Comparison of ENCODE assay signal across 1 cellular context in the genomic region with DNA sequence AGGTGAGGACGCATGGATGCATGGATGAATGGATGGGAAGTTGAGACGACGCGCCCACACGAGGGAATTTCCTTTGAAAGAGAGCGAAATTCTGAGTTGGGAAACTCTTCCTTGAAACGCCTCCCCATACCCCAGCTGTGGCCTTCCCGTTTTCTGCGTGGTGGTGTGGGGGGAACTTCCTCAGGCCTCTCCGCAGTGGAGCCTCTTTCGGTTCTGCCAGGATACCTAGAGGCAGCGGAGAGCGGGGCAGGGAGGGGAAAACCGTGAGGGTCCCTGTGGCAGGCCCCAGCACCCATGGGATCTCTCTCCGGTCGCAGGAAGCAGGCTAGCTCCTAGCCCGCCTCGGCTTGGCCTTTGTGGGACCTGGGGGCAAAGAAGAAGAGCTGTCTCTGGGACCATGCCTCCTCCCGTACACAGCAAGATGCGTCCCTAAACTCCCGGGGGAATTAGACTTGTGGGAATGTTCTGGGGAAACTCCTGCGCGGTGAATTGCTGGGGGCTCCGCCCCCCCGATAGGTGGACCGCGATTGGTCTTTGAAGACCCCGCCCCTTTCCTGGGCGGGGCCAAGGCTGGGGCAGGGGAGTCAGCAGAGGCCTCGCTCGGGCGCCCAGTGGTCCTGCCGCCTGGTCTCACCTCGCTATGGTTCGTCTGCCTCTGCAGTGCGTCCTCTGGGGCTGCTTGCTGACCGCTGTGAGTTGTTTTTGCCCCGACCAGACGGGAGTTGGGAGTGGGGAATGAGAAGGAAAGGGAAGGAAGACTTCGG.
A peak's percentile ranks its signal among the peaks of the same experiment; 100 is the strongest.
TF ChIP-seq lines count a peak whose summit lies in the region.

A gene (plus strand): TSS at position 611 of the 764 bp plus-strand sequence. CDS start 30 bp downstream, at position 641.

TF ChIP-seq in HepG2, 621 proteins besides CTCF, POLR2A, EP300 and RAD21 (continued from another document and continues in another):
- TF ChIP-seq SETDB1 (CRISPR knock-in tag; IDR thresholded peaks at IDR 0.05; ENCODE audit: borderline replicate concordance) (no peak), CREM (IDR thresholded peaks at IDR 0.05) (no peak), CREM (CRISPR knock-in tag; IDR thresholded peaks at IDR 0.05) (no peak), ZFP37 (CRISPR knock-in tag; IDR thresholded peaks at IDR 0.05; ENCODE audit: borderline replicate concordance) (no peak), NFKBIZ (CRISPR knock-in tag; IDR thresholded peaks at IDR 0.05) (no peak), U2AF1 (optimal IDR thresholded peaks at IDR 0.05; ENCODE audit: low read depth, low read length) (no peak), SRSF4 (IDR thresholded peaks at IDR 0.05; ENCODE audit: low read depth, low read length, poor library complexity, severe bottlenecking) (no peak), ZNF788 (CRISPR knock-in tag; IDR thresholded peaks at IDR 0.05; ENCODE audit: borderline replicate concordance) (no peak), TCF12 (IDR thresholded peaks at IDR 0.05) (no peak), TCF12 (CRISPR knock-in tag; IDR thresholded peaks at IDR 0.05) (no peak), HOXA7 (CRISPR knock-in tag; IDR thresholded peaks at IDR 0.05) (0 out of 2 replicates have a peak, but pooled peaks have one; percentile 57), ZNF232 (CRISPR knock-in tag; IDR thresholded peaks at IDR 0.05; ENCODE audit: borderline replicate concordance) (no peak), ZNF468 (CRISPR knock-in tag; IDR thresholded peaks at IDR 0.05) (no peak), KMT2A (CRISPR knock-in tag; IDR thresholded peaks at IDR 0.05) (no peak), SAP130 (CRISPR knock-in tag; IDR thresholded peaks at IDR 0.05; ENCODE audit: low read depth) (no peak; the same call in none of the 2 replicates), SALL2 (CRISPR knock-in tag; IDR thresholded peaks at IDR 0.05) (no peak), ZNF124 (CRISPR knock-in tag; IDR thresholded peaks at IDR 0.05) (no peak), ZNF326 (CRISPR knock-in tag; IDR thresholded peaks at IDR 0.05; ENCODE audit: borderline replicate concordance) (no peak), NFE2L2 (IDR thresholded peaks at IDR 0.05; ENCODE audit: low read length) (no peak), TBX3 (IDR thresholded peaks at IDR 0.05; ENCODE audit: borderline replicate concordance) (no peak), MBNL3 (CRISPR knock-in tag; conservative IDR thresholded peaks at IDR 0.05) (no peak), CAMTA2 (CRISPR knock-in tag; IDR thresholded peaks at IDR 0.05; ENCODE audit: borderline replicate concordance) (no peak), ZFP36L1 (CRISPR knock-in tag; IDR thresholded peaks at IDR 0.05) (no peak), SIN3A (IDR thresholded peaks at IDR 0.05; ENCODE audit: borderline replicate concordance, low read depth, low read length) (0 out of 2 replicates have a peak, but pooled peaks have one; percentile 47), TBP (CRISPR knock-in tag; IDR thresholded peaks at IDR 0.05) (no peak), SIX4 (CRISPR knock-in tag; IDR thresholded peaks at IDR 0.05) (no peak), ZNF460 (CRISPR knock-in tag; IDR thresholded peaks at IDR 0.05; ENCODE audit: borderline replicate concordance) (no peak), FOXA1 (IDR thresholded peaks at IDR 0.05) (no peak), FOXA1 (CRISPR knock-in tag; IDR thresholded peaks at IDR 0.05) (no peak), DPF2 (CRISPR knock-in tag; IDR thresholded peaks at IDR 0.05; ENCODE audit: borderline replicate concordance, low read depth) (no peak), ZNF746 (CRISPR knock-in tag; IDR thresholded peaks at IDR 0.05) (no peak), ZNF10 (CRISPR knock-in tag; IDR thresholded peaks at IDR 0.05; ENCODE audit: borderline replicate concordance, low read depth) (no peak), KLF15 (CRISPR knock-in tag; IDR thresholded peaks at IDR 0.05; ENCODE audit: borderline replicate concordance) (no peak), AGO1 (IDR thresholded peaks at IDR 0.05; ENCODE audit: low read depth, low read length, poor library complexity, severe bottlenecking) (peak; percentile 34), EZH2 (conservative IDR thresholded peaks at IDR 0.05; ENCODE audit: low read depth, low read length) (no peak), HDAC2 (CRISPR knock-in tag; IDR thresholded peaks at IDR 0.05) (no peak), MED13 (CRISPR knock-in tag; IDR thresholded peaks at IDR 0.05) (no peak), ZNF83 (CRISPR knock-in tag; IDR thresholded peaks at IDR 0.05; ENCODE audit: borderline replicate concordance) (no peak), SMC3 (IDR thresholded peaks at IDR 0.05; ENCODE audit: low read length) (no peak), GABPA (IDR thresholded peaks at IDR 0.05; ENCODE audit: low read depth, low read length) (no peak), GABPA (CRISPR knock-in tag; IDR thresholded peaks at IDR 0.05; ENCODE audit: low read depth) (no peak), NFYB (CRISPR knock-in tag; IDR thresholded peaks at IDR 0.05) (peak; percentile 46), ZNF598 (CRISPR knock-in tag; IDR thresholded peaks at IDR 0.05; ENCODE audit: borderline replicate concordance) (no peak), MAF1 (CRISPR knock-in tag; IDR thresholded peaks at IDR 0.05; ENCODE audit: borderline replicate concordance) (no peak), ZNF7 (CRISPR knock-in tag; IDR thresholded peaks at IDR 0.05) (no peak), KLF6 (CRISPR knock-in tag; IDR thresholded peaks at IDR 0.05) (0 out of 2 replicates have a peak, but pooled peaks have one; percentile 27), ZNF564 (CRISPR knock-in tag; IDR thresholded peaks at IDR 0.05) (no peak), SYNCRIP (IDR thresholded peaks at IDR 0.05; ENCODE audit: insufficient read depth, low read depth, low read length) (no peak), ZNF775 (CRISPR knock-in tag; IDR thresholded peaks at IDR 0.05; ENCODE audit: borderline replicate concordance) (no peak), ZMYM2 (CRISPR knock-in tag; IDR thresholded peaks at IDR 0.05) (no peak), TBL1XR1 (IDR thresholded peaks at IDR 0.05; ENCODE audit: borderline replicate concordance, low read length, partially characterized antibody) (no peak)
- TF ChIP-seq, protein P1, sequence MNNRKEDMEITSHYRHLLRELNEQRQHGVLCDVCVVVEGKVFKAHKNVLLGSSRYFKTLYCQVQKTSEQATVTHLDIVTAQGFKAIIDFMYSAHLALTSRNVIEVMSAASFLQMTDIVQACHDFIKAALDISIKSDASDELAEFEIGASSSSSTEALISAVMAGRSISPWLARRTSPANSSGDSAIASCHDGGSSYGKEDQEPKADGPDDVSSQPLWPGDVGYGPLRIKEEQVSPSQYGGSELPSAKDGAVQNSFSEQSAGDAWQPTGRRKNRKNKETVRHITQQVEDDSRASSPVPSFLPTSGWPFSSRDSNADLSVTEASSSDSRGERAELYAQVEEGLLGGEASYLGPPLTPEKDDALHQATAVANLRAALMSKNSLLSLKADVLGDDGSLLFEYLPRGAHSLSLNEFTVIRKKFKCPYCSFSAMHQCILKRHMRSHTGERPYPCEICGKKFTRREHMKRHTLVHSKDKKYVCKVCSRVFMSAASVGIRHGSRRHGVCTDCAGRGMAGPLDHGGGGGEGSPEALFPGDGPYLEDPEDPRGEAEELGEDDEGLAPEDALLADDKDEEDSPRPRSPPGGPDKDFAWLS (CRISPR knock-in tag; IDR thresholded peaks at IDR 0.05; ENCODE audit: borderline replicate concordance), result no peak
- TF ChIP-seq, protein P2, sequence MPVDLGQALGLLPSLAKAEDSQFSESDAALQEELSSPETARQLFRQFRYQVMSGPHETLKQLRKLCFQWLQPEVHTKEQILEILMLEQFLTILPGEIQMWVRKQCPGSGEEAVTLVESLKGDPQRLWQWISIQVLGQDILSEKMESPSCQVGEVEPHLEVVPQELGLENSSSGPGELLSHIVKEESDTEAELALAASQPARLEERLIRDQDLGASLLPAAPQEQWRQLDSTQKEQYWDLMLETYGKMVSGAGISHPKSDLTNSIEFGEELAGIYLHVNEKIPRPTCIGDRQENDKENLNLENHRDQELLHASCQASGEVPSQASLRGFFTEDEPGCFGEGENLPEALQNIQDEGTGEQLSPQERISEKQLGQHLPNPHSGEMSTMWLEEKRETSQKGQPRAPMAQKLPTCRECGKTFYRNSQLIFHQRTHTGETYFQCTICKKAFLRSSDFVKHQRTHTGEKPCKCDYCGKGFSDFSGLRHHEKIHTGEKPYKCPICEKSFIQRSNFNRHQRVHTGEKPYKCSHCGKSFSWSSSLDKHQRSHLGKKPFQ (CRISPR knock-in tag; IDR thresholded peaks at IDR 0.05; ENCODE audit: insufficient replicate concordance), result no peak
- TF ChIP-seq, protein P3, sequence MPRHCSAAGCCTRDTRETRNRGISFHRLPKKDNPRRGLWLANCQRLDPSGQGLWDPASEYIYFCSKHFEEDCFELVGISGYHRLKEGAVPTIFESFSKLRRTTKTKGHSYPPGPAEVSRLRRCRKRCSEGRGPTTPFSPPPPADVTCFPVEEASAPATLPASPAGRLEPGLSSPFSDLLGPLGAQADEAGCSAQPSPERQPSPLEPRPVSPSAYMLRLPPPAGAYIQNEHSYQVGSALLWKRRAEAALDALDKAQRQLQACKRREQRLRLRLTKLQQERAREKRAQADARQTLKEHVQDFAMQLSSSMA (CRISPR knock-in tag; IDR thresholded peaks at IDR 0.05), result no peak
- TF ChIP-seq, protein P4, sequence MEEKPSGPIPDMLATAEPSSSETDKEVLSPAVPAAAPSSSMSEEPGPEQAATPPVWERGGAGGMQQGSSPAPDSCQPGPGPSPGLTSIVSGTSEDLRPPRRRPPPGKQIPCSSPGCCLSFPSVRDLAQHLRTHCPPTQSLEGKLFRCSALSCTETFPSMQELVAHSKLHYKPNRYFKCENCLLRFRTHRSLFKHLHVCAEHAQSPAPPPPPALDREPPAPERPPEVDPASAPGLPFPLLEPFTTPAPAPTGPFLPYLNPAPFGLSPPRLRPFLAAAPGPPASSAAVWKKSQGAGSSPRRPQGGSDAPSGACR (CRISPR knock-in tag; IDR thresholded peaks at IDR 0.05), result no peak
- TF ChIP-seq, protein P5, sequence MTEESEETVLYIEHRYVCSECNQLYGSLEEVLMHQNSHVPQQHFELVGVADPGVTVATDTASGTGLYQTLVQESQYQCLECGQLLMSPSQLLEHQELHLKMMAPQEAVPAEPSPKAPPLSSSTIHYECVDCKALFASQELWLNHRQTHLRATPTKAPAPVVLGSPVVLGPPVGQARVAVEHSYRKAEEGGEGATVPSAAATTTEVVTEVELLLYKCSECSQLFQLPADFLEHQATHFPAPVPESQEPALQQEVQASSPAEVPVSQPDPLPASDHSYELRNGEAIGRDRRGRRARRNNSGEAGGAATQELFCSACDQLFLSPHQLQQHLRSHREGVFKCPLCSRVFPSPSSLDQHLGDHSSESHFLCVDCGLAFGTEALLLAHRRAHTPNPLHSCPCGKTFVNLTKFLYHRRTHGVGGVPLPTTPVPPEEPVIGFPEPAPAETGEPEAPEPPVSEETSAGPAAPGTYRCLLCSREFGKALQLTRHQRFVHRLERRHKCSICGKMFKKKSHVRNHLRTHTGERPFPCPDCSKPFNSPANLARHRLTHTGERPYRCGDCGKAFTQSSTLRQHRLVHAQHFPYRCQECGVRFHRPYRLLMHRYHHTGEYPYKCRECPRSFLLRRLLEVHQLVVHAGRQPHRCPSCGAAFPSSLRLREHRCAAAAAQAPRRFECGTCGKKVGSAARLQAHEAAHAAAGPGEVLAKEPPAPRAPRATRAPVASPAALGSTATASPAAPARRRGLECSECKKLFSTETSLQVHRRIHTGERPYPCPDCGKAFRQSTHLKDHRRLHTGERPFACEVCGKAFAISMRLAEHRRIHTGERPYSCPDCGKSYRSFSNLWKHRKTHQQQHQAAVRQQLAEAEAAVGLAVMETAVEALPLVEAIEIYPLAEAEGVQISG (CRISPR knock-in tag; IDR thresholded peaks at IDR 0.05), result no peak
- TF ChIP-seq, protein P6, sequence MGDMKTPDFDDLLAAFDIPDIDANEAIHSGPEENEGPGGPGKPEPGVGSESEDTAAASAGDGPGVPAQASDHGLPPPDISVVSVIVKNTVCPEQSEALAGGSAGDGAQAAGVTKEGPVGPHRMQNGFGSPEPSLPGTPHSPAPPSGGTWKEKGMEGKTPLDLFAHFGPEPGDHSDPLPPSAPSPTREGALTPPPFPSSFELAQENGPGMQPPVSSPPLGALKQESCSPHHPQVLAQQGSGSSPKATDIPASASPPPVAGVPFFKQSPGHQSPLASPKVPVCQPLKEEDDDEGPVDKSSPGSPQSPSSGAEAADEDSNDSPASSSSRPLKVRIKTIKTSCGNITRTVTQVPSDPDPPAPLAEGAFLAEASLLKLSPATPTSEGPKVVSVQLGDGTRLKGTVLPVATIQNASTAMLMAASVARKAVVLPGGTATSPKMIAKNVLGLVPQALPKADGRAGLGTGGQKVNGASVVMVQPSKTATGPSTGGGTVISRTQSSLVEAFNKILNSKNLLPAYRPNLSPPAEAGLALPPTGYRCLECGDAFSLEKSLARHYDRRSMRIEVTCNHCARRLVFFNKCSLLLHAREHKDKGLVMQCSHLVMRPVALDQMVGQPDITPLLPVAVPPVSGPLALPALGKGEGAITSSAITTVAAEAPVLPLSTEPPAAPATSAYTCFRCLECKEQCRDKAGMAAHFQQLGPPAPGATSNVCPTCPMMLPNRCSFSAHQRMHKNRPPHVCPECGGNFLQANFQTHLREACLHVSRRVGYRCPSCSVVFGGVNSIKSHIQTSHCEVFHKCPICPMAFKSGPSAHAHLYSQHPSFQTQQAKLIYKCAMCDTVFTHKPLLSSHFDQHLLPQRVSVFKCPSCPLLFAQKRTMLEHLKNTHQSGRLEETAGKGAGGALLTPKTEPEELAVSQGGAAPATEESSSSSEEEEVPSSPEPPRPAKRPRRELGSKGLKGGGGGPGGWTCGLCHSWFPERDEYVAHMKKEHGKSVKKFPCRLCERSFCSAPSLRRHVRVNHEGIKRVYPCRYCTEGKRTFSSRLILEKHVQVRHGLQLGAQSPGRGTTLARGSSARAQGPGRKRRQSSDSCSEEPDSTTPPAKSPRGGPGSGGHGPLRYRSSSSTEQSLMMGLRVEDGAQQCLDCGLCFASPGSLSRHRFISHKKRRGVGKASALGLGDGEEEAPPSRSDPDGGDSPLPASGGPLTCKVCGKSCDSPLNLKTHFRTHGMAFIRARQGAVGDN (CRISPR knock-in tag; IDR thresholded peaks at IDR 0.05), result peak; percentile 54
- TF ChIP-seq, protein P7, sequence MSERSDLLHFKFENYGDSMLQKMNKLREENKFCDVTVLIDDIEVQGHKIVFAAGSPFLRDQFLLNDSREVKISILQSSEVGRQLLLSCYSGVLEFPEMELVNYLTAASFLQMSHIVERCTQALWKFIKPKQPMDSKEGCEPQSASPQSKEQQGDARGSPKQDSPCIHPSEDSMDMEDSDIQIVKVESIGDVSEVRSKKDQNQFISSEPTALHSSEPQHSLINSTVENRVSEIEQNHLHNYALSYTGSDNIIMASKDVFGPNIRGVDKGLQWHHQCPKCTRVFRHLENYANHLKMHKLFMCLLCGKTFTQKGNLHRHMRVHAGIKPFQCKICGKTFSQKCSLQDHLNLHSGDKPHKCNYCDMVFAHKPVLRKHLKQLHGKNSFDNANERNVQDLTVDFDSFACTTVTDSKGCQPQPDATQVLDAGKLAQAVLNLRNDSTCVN (CRISPR knock-in tag; IDR thresholded peaks at IDR 0.05; ENCODE audit: borderline replicate concordance), result no peak
